ENCODE assay signal across 8 cellular contexts in the genomic region with DNA sequence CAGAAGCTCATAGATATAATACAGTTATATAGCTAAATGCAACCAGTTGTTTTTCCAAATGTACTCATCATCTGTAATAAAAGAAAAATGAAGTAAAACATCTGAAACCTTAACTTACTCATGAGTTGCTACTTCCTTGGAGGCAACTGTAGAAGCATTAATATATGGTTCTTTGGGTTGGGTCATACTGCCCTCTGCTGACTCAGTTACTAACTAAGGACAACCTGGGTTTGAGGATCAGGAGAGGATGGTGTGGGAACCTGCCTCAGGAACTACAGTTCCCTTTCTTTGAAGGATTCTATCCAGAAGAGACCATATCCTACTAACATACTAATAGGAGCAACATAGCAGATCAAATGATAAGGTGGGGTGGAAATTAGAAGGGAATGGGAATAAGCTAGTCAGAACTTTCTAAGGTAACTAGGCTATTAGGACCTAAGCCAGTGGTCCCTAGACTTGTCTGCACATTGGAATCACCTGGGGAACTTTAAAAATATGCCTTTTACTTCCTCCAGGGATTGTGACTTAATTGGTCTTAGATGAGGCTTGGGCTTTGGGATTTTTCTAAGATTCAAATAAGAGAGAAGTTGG. TPM values are rescaled to one million over a fixed set of nuclear protein-coding genes. Genes with fewer than 3 reads are reported as not detected.
DNase-seq lines count a peak whose midpoint lies in the region; ATAC-seq and TF ChIP-seq lines count a peak whose summit lies in the region.

No MANE protein-coding gene starts in this region.

- no peaks in the 10 kb centered on the region for H3K27me3 Mint-ChIP-seq in activated T-helper 2 cell treated with anti-CD3 and anti-CD28 coated beads, Interferon-gamma antibody, Interleukin-2, Interleukin-4, amounts not matched to agents 10 μg/mL and 5 μg/mL and 100 μg/mL, durations not matched to agents 14 hours and 24 hours and 36 hours (ENCODE audit: low read depth)

- intact Hi-C loops in activated T-helper 2 cell treated with anti-CD3 and anti-CD28 coated beads, Interferon-gamma antibody, Interleukin-2, Interleukin-4, amounts not matched to agents 10 μg/mL and 5 μg/mL and 100 μg/mL, durations not matched to agents 14 hours and 24 hours and 36 hours (cut with micrococcal nuclease) = loop anchor here (1.0 to 5.0 kb wide), 4 partner anchors 94 to 319 kb away; no protein-coding TSS in a partner anchor
- intact Hi-C loops in left ventricle myocardium inferior (cut with micrococcal nuclease) = no loop called here

- no peak overlapping the region for H3K4me3 ChIP-seq in left ventricle myocardium inferior

- no peaks in the 10 kb centered on the region for H3K27me3 ChIP-seq in left ventricle myocardium inferior (ENCODE audit: low read depth)

- H3K9me3 Mint-ChIP-seq in activated T-helper 2 cell treated with anti-CD3 and anti-CD28 coated beads, Interferon-gamma antibody, Interleukin-2, Interleukin-4, amounts not matched to agents 10 μg/mL and 5 μg/mL and 100 μg/mL, durations not matched to agents 14 hours and 24 hours and 36 hours = no peaks in the 10 kb centered on the region

- peaks cover 62% of the 10 kb centered on the region for H3K36me3 ChIP-seq in left ventricle myocardium inferior

- peak; percentile 56 for ATAC-seq in GM19043 (IDR thresholded peaks at IDR 0.05; ENCODE audit: low read depth, unreplicated experiment)
- ATAC-seq in HG02642 (IDR thresholded peaks at IDR 0.05; ENCODE audit: poor library complexity, unreplicated experiment) = no peak

- H3K9me3 ChIP-seq in left ventricle myocardium inferior (replicated peaks) = no peaks in the 10 kb centered on the region

- DNase-seq in DMS 273 (lab: John Stamatoyannopoulos, UW; ENCODE audit: unreplicated experiment) = peak; percentile 69
- no peak for DNase-seq in DMS 273 treated with DMSO at 0.1 percent for 48 hours (lab: John Stamatoyannopoulos, UW)
- DNase-seq in NAMALWA (ENCODE audit: low spot score) = peak; percentile 74
- peak; percentile 13 for DNase-seq in activated T-helper 2 cell treated with anti-CD3 and anti-CD28 coated beads, Interferon-gamma antibody, Interleukin-2, Interleukin-4, amounts not matched to agents 10 μg/mL and 5 μg/mL and 100 μg/mL, durations not matched to agents 14 hours and 24 hours and 36 hours (ENCODE audit: low spot score)
- no peak for DNase-seq in left ventricle myocardium inferior
- DNase-seq in stimulated activated CD8-positive, alpha-beta memory T cell treated with anti-CD3 and anti-CD28 coated beads, Interleukin-4, amount 100 ng/mL, for 48 hours = peak; percentile 32

- TF ChIP-seq CTCF in left ventricle myocardium inferior (IDR thresholded peaks at IDR 0.05; ENCODE audit: borderline replicate concordance) = peak; percentile 58

- H3K4me1 ChIP-seq in left ventricle myocardium inferior = no peaks in the 10 kb centered on the region

- peaks cover 12% of the 10 kb centered on the region for H3K4me1 Mint-ChIP-seq in activated T-helper 2 cell treated with anti-CD3 and anti-CD28 coated beads, Interferon-gamma antibody, Interleukin-2, Interleukin-4, amounts not matched to agents 10 μg/mL and 5 μg/mL and 100 μg/mL, durations not matched to agents 14 hours and 24 hours and 36 hours (ENCODE audit: low read depth)

- H3K4me3 Mint-ChIP-seq in activated T-helper 2 cell treated with anti-CD3 and anti-CD28 coated beads, Interferon-gamma antibody, Interleukin-2, Interleukin-4, amounts not matched to agents 10 μg/mL and 5 μg/mL and 100 μg/mL, durations not matched to agents 14 hours and 24 hours and 36 hours (ENCODE audit: low read depth) = no peak overlapping the region

- no peak overlapping the region for H3K27ac Mint-ChIP-seq in activated T-helper 2 cell treated with anti-CD3 and anti-CD28 coated beads, Interferon-gamma antibody, Interleukin-2, Interleukin-4, amounts not matched to agents 10 μg/mL and 5 μg/mL and 100 μg/mL, durations not matched to agents 14 hours and 24 hours and 36 hours

- H3K36me3 Mint-ChIP-seq in activated T-helper 2 cell treated with anti-CD3 and anti-CD28 coated beads, Interferon-gamma antibody, Interleukin-2, Interleukin-4, amounts not matched to agents 10 μg/mL and 5 μg/mL and 100 μg/mL, durations not matched to agents 14 hours and 24 hours and 36 hours (ENCODE audit: low read depth) = peaks cover 41% of the 10 kb centered on the region

- H3K27ac ChIP-seq in left ventricle myocardium inferior (replicated peaks) = no peak overlapping the region

RNA-seq across cellular contexts. Expression of gene COX15, which starts 20.7 kb away (rescaled TPM):
- 33.9 and 35.2 TPM in 2 replicates for total RNA-seq in activated T-helper 2 cell treated with anti-CD3 and anti-CD28 coated beads, Interferon-gamma antibody, Interleukin-2, Interleukin-4, amounts not matched to agents 10 μg/mL and 5 μg/mL and 100 μg/mL, durations not matched to agents 14 hours and 24 hours and 36 hours
- 39.6 TPM for total RNA-seq in left ventricle myocardium inferior

RNA-seq across cellular contexts. Expression of gene CUTC, which starts 20.8 kb away (rescaled TPM):
- 34.4 and 35.5 TPM in 2 replicates for total RNA-seq in activated T-helper 2 cell treated with anti-CD3 and anti-CD28 coated beads, Interferon-gamma antibody, Interleukin-2, Interleukin-4, amounts not matched to agents 10 μg/mL and 5 μg/mL and 100 μg/mL, durations not matched to agents 14 hours and 24 hours and 36 hours
- 41.0 TPM for total RNA-seq in left ventricle myocardium inferior

RNA-seq across cellular contexts. Expression of gene ENTPD7, which starts 51.9 kb away (rescaled TPM):
- total RNA-seq in activated T-helper 2 cell treated with anti-CD3 and anti-CD28 coated beads, Interferon-gamma antibody, Interleukin-2, Interleukin-4, amounts not matched to agents 10 μg/mL and 5 μg/mL and 100 μg/mL, durations not matched to agents 14 hours and 24 hours and 36 hours = 7.5 and 8.2 TPM in 2 replicates
- total RNA-seq in left ventricle myocardium inferior = 2.9 TPM

Comparison
In these comparisons a context has a peak if more than half of its experiments do, and no peak if none do; other contexts are left out.
1. DNase-seq: peak in DMS 273 (single experiment), NAMALWA (single experiment), activated T-helper 2 cell treated with anti-CD3 and anti-CD28 coated beads, Interferon-gamma antibody, Interleukin-2, Interleukin-4, amounts not matched to agents 10 μg/mL and 5 μg/mL and 100 μg/mL, durations not matched to agents 14 hours and 24 hours and 36 hours (single experiment) and stimulated activated CD8-positive, alpha-beta memory T cell treated with anti-CD3 and anti-CD28 coated beads, Interleukin-4, amount 100 ng/mL, for 48 hours (single experiment); none in DMS 273 treated with DMSO at 0.1 percent for 48 hours (single experiment) and left ventricle myocardium inferior (single experiment).